In genomic region chr19:38524369-38524768, GRCh38 we compare ENCODE assay signal across 21 cellular contexts.
DNase-seq lines count a peak whose midpoint lies in the region; ATAC-seq and TF ChIP-seq lines count a peak whose summit lies in the region.
"Had no signal": no experiment of that assay in that cellular context is flagged by ENCODE, and none has a peak within 500 bp of the region (broad histone marks: within the 10 kb centered on the region; RNA-seq: fewer than 3 reads in every experiment).

No MANE protein-coding gene starts in this region.

- H2BK12ac ChIP-seq in neuronal stem cell (ENCODE audit: low read length): no peak overlapping the region

- H3K27ac ChIP-seq in neuronal stem cell (replicated peaks; ENCODE audit: low read length): no peak overlapping the region
- H3K27ac ChIP-seq: 22Rv1; BLaER1 treated with 17β-estradiol and CSF1 and Interleukin-3, amounts not matched to agents 10 nM and 100 nM had no signal

- no peak for ATAC-seq in activated naive CD8-positive, alpha-beta T cell treated with anti-CD3 and anti-CD28 coated beads, Interleukin-2, amount 10 ng/mL, durations not matched to agents 7 days and 5 days (ENCODE audit: low read depth)
- ATAC-seq: GM23338, HCT116 had no signal

- POLR2A ChIA-PET in activated naive CD8-positive, alpha-beta T cell treated with anti-CD3 and anti-CD28 coated beads, Interleukin-2, amount 10 ng/mL, durations not matched to agents 7 days and 5 days (lab: Charles Lee): no interaction called here

- no peak overlapping the region for H3K18ac ChIP-seq in neuronal stem cell (ENCODE audit: low read length)

- no peaks in the 10 kb centered on the region for H3K36me3 Mint-ChIP-seq in activated naive CD8-positive, alpha-beta T cell treated with anti-CD3 and anti-CD28 coated beads, Interleukin-2, amount 10 ng/mL, durations not matched to agents 7 days and 5 days
- no peaks in the 10 kb centered on the region for H3K36me3 Mint-ChIP-seq in activated naive CD8-positive, alpha-beta T cell treated with anti-CD3 and anti-CD28 coated beads for 36 hours
- no peaks in the 10 kb centered on the region for H3K36me3 Mint-ChIP-seq in endothelial cell (ENCODE audit: low read depth, unreplicated experiment)
- H3K36me3 Mint-ChIP-seq: CD14-positive monocyte; CD8-positive, alpha-beta memory T cell had no signal

- no peak overlapping the region for H3K4me2 ChIP-seq in neuronal stem cell (ENCODE audit: insufficient read depth, low read length, poor library complexity, severe bottlenecking)
- H3K4me2 ChIP-seq: BLaER1 treated with 17β-estradiol and CSF1 and Interleukin-3, amounts not matched to agents 10 nM and 100 nM; GM23338 had no signal

- no peaks in the 10 kb centered on the region for H3K27me3 ChIP-seq in neuronal stem cell (ENCODE audit: control insufficient read depth in 3 of 3, insufficient read depth in 3 of 3, low read depth in 1 of 3, low read length in 3 of 3)
- H3K27me3 ChIP-seq: BE2C; BLaER1 treated with 17β-estradiol and CSF1 and Interleukin-3, amounts not matched to agents 10 nM and 100 nM had no signal

- no peaks in the 10 kb centered on the region for H3K79me1 ChIP-seq in neuronal stem cell (ENCODE audit: low read depth, low read length)

- WGBS in neuronal stem cell (ENCODE audit: extremely low coverage in 2 of 2, insufficient read length in 2 of 2, insufficient replicate concordance in 1 of 2), 2 donors: no CpG with 5 or more reads among the region's 9 CpGs

- no peak for TF ChIP-seq CTCF in endothelial cell (IDR thresholded peaks at IDR 0.05; ENCODE audit: unreplicated experiment)

- H3K9me3 ChIP-seq in neuronal stem cell (replicated peaks in 1 of 2; ENCODE audit: control insufficient read depth in 2 of 2, insufficient read depth in 1 of 2, low read depth in 1 of 2, low read length in 2 of 2): no peaks in the 10 kb centered on the region
- H3K9me3 ChIP-seq: BE2C; BLaER1 treated with 17β-estradiol and CSF1 and Interleukin-3, amounts not matched to agents 10 nM and 100 nM had no signal

- no peak overlapping the region for H3K4me3 ChIP-seq in neuronal stem cell (ENCODE audit: low read length in 2 of 2)
- H3K4me3 ChIP-seq: BLaER1 treated with 17β-estradiol and CSF1 and Interleukin-3, amounts not matched to agents 10 nM and 100 nM; GM23338 had no signal

- no peaks in the 10 kb centered on the region for H3K4me1 ChIP-seq in neuronal stem cell (ENCODE audit: control insufficient read depth in 2 of 2, insufficient read depth in 1 of 2, low read depth in 1 of 2, low read length in 2 of 2)
- H3K4me1 ChIP-seq: BE2C had no signal

- H3K14ac ChIP-seq in neuronal stem cell (ENCODE audit: low read length): no peak overlapping the region

- H3K4ac ChIP-seq in neuronal stem cell (ENCODE audit: low read length): no peak overlapping the region

- H3K27ac Mint-ChIP-seq in activated naive CD8-positive, alpha-beta T cell treated with anti-CD3 and anti-CD28 coated beads, Interleukin-2, amount 10 ng/mL, durations not matched to agents 7 days and 5 days: peak overlapping the region; percentile 15
- no peak overlapping the region for H3K27ac Mint-ChIP-seq in activated naive CD8-positive, alpha-beta T cell treated with anti-CD3 and anti-CD28 coated beads for 36 hours
- H3K27ac Mint-ChIP-seq in endothelial cell (ENCODE audit: unreplicated experiment): peak overlapping the region; percentile 7
- H3K27ac Mint-ChIP-seq: CD4-positive, alpha-beta T cell; CD8-positive, alpha-beta memory T cell; GM23338; HFFc6 had no signal

- no peaks in the 10 kb centered on the region for H3K9me3 Mint-ChIP-seq in activated naive CD8-positive, alpha-beta T cell treated with anti-CD3 and anti-CD28 coated beads, Interleukin-2, amount 10 ng/mL, durations not matched to agents 7 days and 5 days
- no peaks in the 10 kb centered on the region for H3K9me3 Mint-ChIP-seq in activated naive CD8-positive, alpha-beta T cell treated with anti-CD3 and anti-CD28 coated beads for 36 hours
- H3K9me3 Mint-ChIP-seq in endothelial cell (ENCODE audit: unreplicated experiment): no peaks in the 10 kb centered on the region
- H3K9me3 Mint-ChIP-seq: CD4-positive, alpha-beta T cell; CD8-positive, alpha-beta memory T cell; GM23338; H9; HFFc6 had no signal

- H4K8ac ChIP-seq in neuronal stem cell (ENCODE audit: low read depth, low read length): no peak overlapping the region

- peaks cover 9% of the 10 kb centered on the region for H3K4me1 Mint-ChIP-seq in activated naive CD8-positive, alpha-beta T cell treated with anti-CD3 and anti-CD28 coated beads, Interleukin-2, amount 10 ng/mL, durations not matched to agents 7 days and 5 days
- peaks cover 3% of the 10 kb centered on the region for H3K4me1 Mint-ChIP-seq in activated naive CD8-positive, alpha-beta T cell treated with anti-CD3 and anti-CD28 coated beads for 36 hours
- peaks cover 3% of the 10 kb centered on the region for H3K4me1 Mint-ChIP-seq in endothelial cell (ENCODE audit: unreplicated experiment)
- H3K4me1 Mint-ChIP-seq: GM23338 had no signal

- no peak overlapping the region for H4K91ac ChIP-seq in neuronal stem cell (ENCODE audit: low read depth, low read length, poor library complexity)

- H2AFZ ChIP-seq in neuronal stem cell (ENCODE audit: low read length): peak overlapping the region; percentile 45
- H2AFZ ChIP-seq: GM23338 had no signal

- no peaks in the 10 kb centered on the region for H3K36me3 ChIP-seq in neuronal stem cell (replicated peaks in 1 of 2; ENCODE audit: control insufficient read depth in 2 of 2, insufficient read depth in 2 of 2, low read length in 2 of 2)
- H3K36me3 ChIP-seq: BE2C; BLaER1 treated with 17β-estradiol and CSF1 and Interleukin-3, amounts not matched to agents 10 nM and 100 nM had no signal

- H2BK120ac ChIP-seq in neuronal stem cell (ENCODE audit: low read depth, low read length): no peak overlapping the region

- DNase-seq in activated naive CD8-positive, alpha-beta T cell treated with anti-CD3 and anti-CD28 coated beads, Interleukin-2, amount 10 ng/mL, durations not matched to agents 7 days and 5 days: no peak
- no peak for DNase-seq in activated naive CD8-positive, alpha-beta T cell treated with anti-CD3 and anti-CD28 coated beads for 36 hours
- DNase-seq in endothelial cell (ENCODE audit: low spot score) (no peak), neuronal stem cell (ENCODE audit: low spot score) (no peak), DMS 273 (lab: John Stamatoyannopoulos, UW; ENCODE audit: unreplicated experiment) (no peak)
- no peak for DNase-seq in effector CD8-positive, alpha-beta T cell (lab: John Stamatoyannopoulos, UW)
- DNase-seq: ACHN; AML-193; BE2C; CD4-positive, alpha-beta T cell; CD8-positive, alpha-beta memory T cell; DMS53; DMS79 treated with DMSO at 0.1 percent for 48 hours; GF-D8; H9; HFFc6 had no signal

- no peak overlapping the region for H2BK5ac ChIP-seq in neuronal stem cell (ENCODE audit: low read length)

- no peak overlapping the region for H3K23ac ChIP-seq in neuronal stem cell (ENCODE audit: low read depth, low read length, poor library complexity)

- no peak overlapping the region for H2AK5ac ChIP-seq in neuronal stem cell (ENCODE audit: low read depth, low read length)

- H3K9ac ChIP-seq in neuronal stem cell (ENCODE audit: low read depth, low read length, poor library complexity): no peak overlapping the region
- H3K9ac ChIP-seq: BLaER1 treated with 17β-estradiol and CSF1 and Interleukin-3, amounts not matched to agents 10 nM and 100 nM had no signal

- no peak overlapping the region for H2BK15ac ChIP-seq in neuronal stem cell (ENCODE audit: low read length)

- no peak overlapping the region for H3K4me3 Mint-ChIP-seq in activated naive CD8-positive, alpha-beta T cell treated with anti-CD3 and anti-CD28 coated beads, Interleukin-2, amount 10 ng/mL, durations not matched to agents 7 days and 5 days
- no peak overlapping the region for H3K4me3 Mint-ChIP-seq in activated naive CD8-positive, alpha-beta T cell treated with anti-CD3 and anti-CD28 coated beads for 36 hours
- no peak overlapping the region for H3K4me3 Mint-ChIP-seq in endothelial cell (ENCODE audit: unreplicated experiment)
- H3K4me3 Mint-ChIP-seq: CD14-positive monocyte; CD4-positive, alpha-beta T cell; CD8-positive, alpha-beta memory T cell; GM23338; H9; HFFc6 had no signal

- peaks cover 19% of the 10 kb centered on the region for H3K27me3 Mint-ChIP-seq in activated naive CD8-positive, alpha-beta T cell treated with anti-CD3 and anti-CD28 coated beads, Interleukin-2, amount 10 ng/mL, durations not matched to agents 7 days and 5 days
- peaks cover 13% of the 10 kb centered on the region for H3K27me3 Mint-ChIP-seq in activated naive CD8-positive, alpha-beta T cell treated with anti-CD3 and anti-CD28 coated beads for 36 hours
- peaks cover 2% of the 10 kb centered on the region for H3K27me3 Mint-ChIP-seq in endothelial cell (ENCODE audit: unreplicated experiment)
- H3K27me3 Mint-ChIP-seq: CD4-positive, alpha-beta T cell had no signal
